ENCODE assay signal across 1 cellular context in genomic region chr1:205693421-205693991, GRCh38.
TF ChIP-seq lines count a peak whose summit lies in the region.

No MANE protein-coding gene starts in this region.

TF ChIP-seq in GM23338, 12 proteins besides CTCF, POLR2A, EP300 and RAD21 (continued from another document):
- no peak for TF ChIP-seq ZNF462 (CRISPR knock-in tag; IDR thresholded peaks at IDR 0.05)
- no peak for TF ChIP-seq ZNF331 (CRISPR knock-in tag; IDR thresholded peaks at IDR 0.05; ENCODE audit: low read depth)
- no peak for TF ChIP-seq CREB1 (CRISPR knock-in tag; IDR thresholded peaks at IDR 0.05; ENCODE audit: low read depth)
- no peak for TF ChIP-seq NANOG (IDR thresholded peaks at IDR 0.05; ENCODE audit: borderline replicate concordance)
- no peak for TF ChIP-seq ETS1 (IDR thresholded peaks at IDR 0.05)
- TF ChIP-seq EZH2 (IDR thresholded peaks at IDR 0.05; ENCODE audit: low read depth, unreplicated experiment) = no peak
- no peak for TF ChIP-seq REST (IDR thresholded peaks at IDR 0.05; ENCODE audit: unreplicated experiment)
- no peak for TF ChIP-seq POLR2AphosphoS5 (IDR thresholded peaks at IDR 0.05; ENCODE audit: low read depth)
- TF ChIP-seq JUNB (IDR thresholded peaks at IDR 0.05; ENCODE audit: unreplicated experiment) = no peak
